16 cellular contexts compared by ENCODE assay signal in genomic region chr5:150068961-150069618, GRCh38. TPM values are rescaled to one million over a fixed set of nuclear protein-coding genes. Genes with fewer than 3 reads are reported as not detected.
"Had no signal": no experiment of that assay in that cellular context is flagged by ENCODE, and none has a peak within 500 bp of the region (broad histone marks: within the 10 kb centered on the region; RNA-seq: fewer than 3 reads in every experiment).

No MANE protein-coding gene starts in this region.

- DNase-seq: activated CD4-positive, alpha-beta T cell treated with anti-CD3 and anti-CD28 coated beads, Interleukin-2, amount 50 U/mL, for 1 hour; activated naive CD4-positive, alpha-beta T cell treated with anti-CD3 and anti-CD28 coated beads, Interleukin-2, amount 50 U/mL, for 16 hours; activated T-cell treated with anti-CD3 and anti-CD28 coated beads for 4 hours; stimulated activated CD4-positive, alpha-beta T cell treated with anti-CD3 and anti-CD28 coated beads, Interleukin-15, amount 100 ng/mL, for 24 hours; stimulated activated CD4-positive, alpha-beta T cell treated with anti-CD3 and anti-CD28 coated beads, Interleukin-4, amount 100 ng/mL, for 1 hour; stimulated activated naive CD4-positive, alpha-beta T cell; T-helper 2 cell; uterus had no signal

- ATAC-seq: activated CD4-positive, CD25-positive, alpha-beta regulatory T cell treated with anti-CD3 and anti-CD28 coated beads, Interleukin-2, amount 50 U/mL, for 24 hours; left lobe of liver; naive thymus-derived CD8-positive, alpha-beta T cell had no signal

- H3K4me1 ChIP-seq: uterus had no signal

- H3K36me3 ChIP-seq: cardiac muscle cell, tibial artery, uterus had no signal

- H3K27ac ChIP-seq: cardiac muscle cell, hepatocyte, neutrophil, uterus had no signal

- H3K9me3 ChIP-seq: neutrophil, tibial artery, uterus had no signal

- H3K27me3 ChIP-seq: cardiac muscle cell, hepatocyte, neutrophil, tibial artery, uterus had no signal

- H3K4me3 ChIP-seq: cardiac muscle cell, hepatocyte, tibial artery, uterus had no signal

RNA-seq across cellular contexts. Expression of gene CSF1R, which starts 17.3 kb away (rescaled TPM):
- total RNA-seq: cardiac muscle cell had no signal
- polyA plus RNA-seq: keratinocyte had no signal
